In genomic region chr5:157271740-157272271, GRCh38 we compare ENCODE assay signal across 8 cellular contexts. TPM values are rescaled to one million over a fixed set of nuclear protein-coding genes. Genes with fewer than 3 reads are reported as not detected.
A peak's percentile ranks its signal among the peaks of the same experiment; 100 is the strongest.
DNase-seq lines count a peak whose midpoint lies in the region; ATAC-seq and TF ChIP-seq lines count a peak whose summit lies in the region.

No MANE protein-coding gene starts in this region.

- TF ChIP-seq CTCF in Calu3 (IDR thresholded peaks at IDR 0.05; ENCODE audit: unreplicated experiment): no peak

- no TSS peak for BruUV-seq in Calu3 (replicated peaks; lab: Mats Ljungman, UMichigan)

- ATAC-seq in GM19395 (IDR thresholded peaks at IDR 0.05; ENCODE audit: unreplicated experiment) (peak; percentile 85), HG03457 (IDR thresholded peaks at IDR 0.05; ENCODE audit: unreplicated experiment) (peak; percentile 74)
- ATAC-seq in stimulated activated naive CD8-positive, alpha-beta T cell treated with anti-CD3 and anti-CD28 coated beads, Interleukin-15, Interleukin-2, amounts not matched to agents 100 U/mL and 50 U/mL, for 24 hours: peak; percentile 90

- H3K27ac Mint-ChIP-seq in activated CD4-positive, alpha-beta T cell treated with anti-CD3 and anti-CD28 coated beads, Interleukin-2, amount 10 ng/mL, durations not matched to agents 7 days and 5 days: peak overlapping the region; percentile 97
- H3K27ac Mint-ChIP-seq in Calu3 (ENCODE audit: unreplicated experiment): no peak overlapping the region

- no peaks in the 10 kb centered on the region for H3K9me3 Mint-ChIP-seq in activated CD4-positive, alpha-beta T cell treated with anti-CD3 and anti-CD28 coated beads, Interleukin-2, amount 10 ng/mL, durations not matched to agents 7 days and 5 days
- H3K9me3 Mint-ChIP-seq in Calu3 (ENCODE audit: low read depth, unreplicated experiment): no peaks in the 10 kb centered on the region

- intact Hi-C loops in cardiac septum (cut with DNase I) (no loop called here), Calu3 (cut with micrococcal nuclease; ENCODE audit: unreplicated experiment) (no loop called here)

- CTCF ChIA-PET in activated CD4-positive, alpha-beta T cell treated with anti-CD3 and anti-CD28 coated beads, Interleukin-2, amount 10 ng/mL, durations not matched to agents 7 days and 5 days (lab: Charles Lee): interaction anchor here (0.7 to 3.4 kb wide), 11 partner anchors 9 to 352 kb away, joined by 3 to 26 read pairs (median 5); no protein-coding TSS in a partner anchor
- CTCF ChIA-PET in Calu3 (lab: Charles Lee): no interaction called here

- POLR2A ChIA-PET in activated CD4-positive, alpha-beta T cell treated with anti-CD3 and anti-CD28 coated beads, Interleukin-2, amount 10 ng/mL, durations not matched to agents 7 days and 5 days (lab: Charles Lee): interaction anchor here (0.7 to 2.2 kb wide), 3 partner anchors 85 to 244 kb away, joined by 3 to 7 read pairs (median 4); partner anchors contain the start of gene MED7

- peaks cover 73% of the 10 kb centered on the region for H3K36me3 Mint-ChIP-seq in activated CD4-positive, alpha-beta T cell treated with anti-CD3 and anti-CD28 coated beads, Interleukin-2, amount 10 ng/mL, durations not matched to agents 7 days and 5 days (ENCODE audit: low read depth)
- H3K36me3 Mint-ChIP-seq in Calu3 (ENCODE audit: insufficient read depth, unreplicated experiment): peaks cover 2% of the 10 kb centered on the region

- peak overlapping the region; percentile 97 for H3K4me3 Mint-ChIP-seq in activated CD4-positive, alpha-beta T cell treated with anti-CD3 and anti-CD28 coated beads, Interleukin-2, amount 10 ng/mL, durations not matched to agents 7 days and 5 days
- no peak overlapping the region for H3K4me3 Mint-ChIP-seq in Calu3 (ENCODE audit: low read depth, unreplicated experiment)

- DNase-seq in AML-193 (lab: John Stamatoyannopoulos, UW) (peak; percentile 61 to 74), cardiac septum (ENCODE audit: low spot score) (peak; percentile 86), Calu3 (no peak), NCI-H2171 (lab: John Stamatoyannopoulos, UW) (no peak)
- DNase-seq in activated CD4-positive, alpha-beta T cell treated with anti-CD3 and anti-CD28 coated beads, Interleukin-2, amount 10 ng/mL, durations not matched to agents 7 days and 5 days: peak; percentile 96
- DNase-seq in stimulated activated naive CD8-positive, alpha-beta T cell treated with anti-CD3 and anti-CD28 coated beads, Interleukin-15, Interleukin-2, amounts not matched to agents 100 U/mL and 50 U/mL, for 24 hours: peak; percentile 86

- peaks cover 85% of the 10 kb centered on the region for H3K4me1 Mint-ChIP-seq in activated CD4-positive, alpha-beta T cell treated with anti-CD3 and anti-CD28 coated beads, Interleukin-2, amount 10 ng/mL, durations not matched to agents 7 days and 5 days
- H3K4me1 Mint-ChIP-seq in Calu3 (ENCODE audit: low read depth, unreplicated experiment): peaks cover 23% of the 10 kb centered on the region

- H3K27me3 Mint-ChIP-seq in activated CD4-positive, alpha-beta T cell treated with anti-CD3 and anti-CD28 coated beads, Interleukin-2, amount 10 ng/mL, durations not matched to agents 7 days and 5 days: no peaks in the 10 kb centered on the region
- H3K27me3 Mint-ChIP-seq in Calu3 (ENCODE audit: unreplicated experiment): no peaks in the 10 kb centered on the region

RNA-seq across cellular contexts. Expression of gene CYFIP2, which starts 5.9 kb away (rescaled TPM):
- 100 to 1,000 TPM; 452 to 606 TPM for total RNA-seq in activated CD4-positive, alpha-beta T cell treated with anti-CD3 and anti-CD28 coated beads, Interleukin-2, amount 10 ng/mL, durations not matched to agents 7 days and 5 days
- 23.1 TPM for total RNA-seq in cardiac septum
- 37.8 and 38.8 TPM in 2 replicates for total RNA-seq in Calu3 (2022)

Comparison
In these comparisons a context has a peak if more than half of its experiments do, and no peak if none do; other contexts are left out.
1. DNase-seq: peak in AML-193 (2 of 2), activated CD4-positive, alpha-beta T cell treated with anti-CD3 and anti-CD28 coated beads, Interleukin-2, amount 10 ng/mL, durations not matched to agents 7 days and 5 days (single experiment), cardiac septum (single experiment) and stimulated activated naive CD8-positive, alpha-beta T cell treated with anti-CD3 and anti-CD28 coated beads, Interleukin-15, Interleukin-2, amounts not matched to agents 100 U/mL and 50 U/mL, for 24 hours (single experiment); none in Calu3 (single experiment) and NCI-H2171 (single experiment).
2. RNA of gene CYFIP2, which starts 5.9 kb away (total RNA-seq): 452 to 606 TPM in activated CD4-positive, alpha-beta T cell treated with anti-CD3 and anti-CD28 coated beads, Interleukin-2, amount 10 ng/mL, durations not matched to agents 7 days and 5 days; 37.8 to 38.8 TPM in Calu3 and 23.1 TPM in cardiac septum (single experiment); every median in the first group is over 10 times any median in the second.
3. Peak in every context shown above with its lines, with median percentiles within 50 percentile points of each other: ATAC-seq.